ENCODE assay signal across 8 cellular contexts in the genomic region with DNA sequence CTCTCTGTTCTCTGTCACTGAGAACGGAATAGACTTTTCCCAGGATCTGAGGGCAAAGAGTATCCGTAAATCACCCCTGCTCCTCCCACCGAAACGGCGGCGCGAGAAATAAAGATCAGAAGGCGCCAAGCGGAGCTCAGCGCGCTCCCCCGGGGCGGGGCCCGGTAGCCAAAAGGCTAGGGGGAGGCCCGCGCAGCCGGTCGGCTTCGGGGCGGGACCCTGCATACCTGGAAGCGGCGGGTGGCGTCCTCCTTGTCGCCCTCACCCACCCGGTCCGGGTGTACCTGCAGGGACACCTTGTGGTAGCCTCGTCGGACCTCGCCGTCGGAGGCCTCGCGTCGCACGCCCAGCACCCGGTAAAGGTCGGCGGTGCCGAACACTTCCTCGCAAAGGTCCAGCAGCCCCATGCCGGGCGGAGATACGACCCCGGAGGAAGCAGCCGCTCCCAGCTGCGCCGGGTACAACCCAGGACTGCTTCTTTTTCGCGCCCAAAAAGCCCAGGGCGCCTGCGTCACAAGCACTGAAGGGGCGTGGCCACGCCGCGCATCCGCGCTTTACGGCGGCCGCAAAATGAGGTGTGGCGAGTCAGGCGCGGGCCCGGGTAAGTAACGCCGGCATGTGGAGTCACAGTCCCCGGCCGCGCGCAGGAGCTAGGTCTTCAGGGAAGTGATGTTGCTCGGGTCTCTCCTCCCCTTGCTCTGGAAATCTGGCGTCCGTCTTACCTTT. TPM values are rescaled to one million over a fixed set of nuclear protein-coding genes. Genes with fewer than 3 reads are reported as not detected.
DNase-seq lines count a peak whose midpoint lies in the region; ATAC-seq and TF ChIP-seq lines count a peak whose summit lies in the region.

A gene with protein sequence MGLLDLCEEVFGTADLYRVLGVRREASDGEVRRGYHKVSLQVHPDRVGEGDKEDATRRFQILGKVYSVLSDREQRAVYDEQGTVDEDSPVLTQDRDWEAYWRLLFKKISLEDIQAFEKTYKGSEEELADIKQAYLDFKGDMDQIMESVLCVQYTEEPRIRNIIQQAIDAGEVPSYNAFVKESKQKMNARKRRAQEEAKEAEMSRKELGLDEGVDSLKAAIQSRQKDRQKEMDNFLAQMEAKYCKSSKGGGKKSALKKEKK (minus strand): TSS at position 473 of the 726 bp plus-strand sequence. CDS start 66 bp downstream, at position 407.

- peaks cover 28% of the 10 kb centered on the region for H3K4me1 ChIP-seq in testis

- no peak for TF ChIP-seq CTCF in GM06990 (IDR thresholded peaks at IDR 0.05; ENCODE audit: insufficient read depth, low read length, poor library complexity, severe bottlenecking)
- no peak; the same call in 1 of the 2 replicates for TF ChIP-seq CTCF in HFFc6 (IDR thresholded peaks at IDR 0.05)
- TF ChIP-seq CTCF in omental fat pad (IDR thresholded peaks at IDR 0.05) = no peak
- no peak for TF ChIP-seq CTCF in testis (IDR thresholded peaks at IDR 0.05)

- H3K36me3 ChIP-seq in GM06990 (ENCODE audit: control insufficient read depth, insufficient read depth, low read length) = peaks cover 1% of the 10 kb centered on the region
- H3K36me3 ChIP-seq in SK-N-MC (ENCODE audit: insufficient read depth, low read length) = peaks cover 47% of the 10 kb centered on the region
- no peaks in the 10 kb centered on the region for H3K36me3 ChIP-seq in testis (ENCODE audit: low read depth, missing control alignments)

- peak; percentile 97 for ATAC-seq in omental fat pad (ENCODE audit: low FRiP score)

- peaks cover 58% of the 10 kb centered on the region for H3K4me1 Mint-ChIP-seq in HFFc6 (ENCODE audit: low read depth)

- WGBS in testis, 2 donors = 0 to 2% methylated on average over 43 to 67 of the region's 73 CpGs

- intact Hi-C loops in testis (cut with DNase I; ENCODE audit: low total_unique reads) = no loop called here

- peak within 1 kb of the TSS; percentile 94 for H3K9ac ChIP-seq in SK-N-MC (ENCODE audit: insufficient read length)

- no peaks in the 10 kb centered on the region for H3K27me3 ChIP-seq in GM06990 (replicated peaks; ENCODE audit: control insufficient read depth, insufficient read depth, low read length)
- no peaks in the 10 kb centered on the region for H3K27me3 ChIP-seq in testis

- peak within 1 kb of the TSS; percentile 98 for H3K4me3 Mint-ChIP-seq in HFFc6

- no peaks in the 10 kb centered on the region for H3K9me3 Mint-ChIP-seq in HFFc6

- DNase-seq in GM06990 (ENCODE audit: extremely low read depth, insufficient read length) (peak; percentile 98), HFFc6 (peak; percentile 93), NAMALWA (ENCODE audit: low spot score) (peak; percentile 91), SK-N-MC (ENCODE audit: low read depth, low spot score) (no peak), glomerular endothelial cell (ENCODE audit: extremely low read depth, low read depth, low spot score) (no peak), omental fat pad (ENCODE audit: low spot score) (peak; percentile 99), testis (peak; percentile 98)
- DNase-seq in activated naive CD4-positive, alpha-beta T cell treated with anti-CD3 and anti-CD28 coated beads, Interleukin-2, amount 50 U/mL, for 16 hours = peak; percentile 96

- H3K4me3 ChIP-seq in GM06990 (replicated peaks; ENCODE audit: low read depth, low read length) = peak within 1 kb of the TSS; percentile 88
- H3K4me3 ChIP-seq in SK-N-MC = peak within 1 kb of the TSS; percentile 85
- H3K4me3 ChIP-seq in testis = peak within 1 kb of the TSS; percentile 80 to 88

- TF ChIP-seq POLR2A in testis (IDR thresholded peaks at IDR 0.05) = peak; percentile 20

- H3K27me3 Mint-ChIP-seq in HFFc6 (ENCODE audit: insufficient read depth) = peaks cover 2% of the 10 kb centered on the region; the same call in 1 of the 2 replicates

- H3K36me3 Mint-ChIP-seq in HFFc6 (ENCODE audit: low read depth) = peaks cover 69% of the 10 kb centered on the region

- H3K27ac Mint-ChIP-seq in HFFc6 = peak within 1 kb of the TSS; percentile 82

- H3K27ac ChIP-seq in SK-N-MC (peak within 1 kb of the TSS; percentile 86), testis (peak within 1 kb of the TSS; percentile 74 to 90)

- H3K9me3 ChIP-seq in SK-N-MC (ENCODE audit: low read depth, low read length) = no peaks in the 10 kb centered on the region
- H3K9me3 ChIP-seq in testis = no peaks in the 10 kb centered on the region

RNA-seq across cellular contexts. Expression of the gene that starts here (rescaled TPM):
- 10 to 100 TPM; 18.6 to 30.9 (median 27.1) TPM for total RNA-seq in HFFc6 (2021; fragmentation: NEBNext Ultra II Directional; extraction: Animal tissue kit (Norgen Biotek cat#: 25700))
- total RNA-seq in glomerular endothelial cell = 19.3 and 26.1 TPM in 2 replicates
- total RNA-seq in omental fat pad = 10 to 100 TPM in 2 of 4 donors, 1 to 10 TPM in 2; 5.9 to 14.8 (median 11.6) TPM
- 10 to 100 TPM; 30.2 to 31.1 TPM for total RNA-seq in testis
- polyA plus RNA-seq in testis (ENCODE audit: insufficient read depth, low read depth, low replicate concordance) = 18.3 TPM

Comparison
In these comparisons a context has a peak if more than half of its experiments do, and no peak if none do; other contexts are left out.
1. DNase-seq: peak in GM06990 (single experiment), HFFc6 (single experiment), NAMALWA (single experiment), activated naive CD4-positive, alpha-beta T cell treated with anti-CD3 and anti-CD28 coated beads, Interleukin-2, amount 50 U/mL, for 16 hours (single experiment), omental fat pad (single experiment) and testis (single experiment); none in SK-N-MC (single experiment) and glomerular endothelial cell (single experiment).
2. Peak in every context shown above with its lines, with median percentiles within 50 percentile points of each other: H3K4me3 ChIP-seq.